Comparison of ENCODE assay signal across 12 cellular contexts in the genomic region with DNA sequence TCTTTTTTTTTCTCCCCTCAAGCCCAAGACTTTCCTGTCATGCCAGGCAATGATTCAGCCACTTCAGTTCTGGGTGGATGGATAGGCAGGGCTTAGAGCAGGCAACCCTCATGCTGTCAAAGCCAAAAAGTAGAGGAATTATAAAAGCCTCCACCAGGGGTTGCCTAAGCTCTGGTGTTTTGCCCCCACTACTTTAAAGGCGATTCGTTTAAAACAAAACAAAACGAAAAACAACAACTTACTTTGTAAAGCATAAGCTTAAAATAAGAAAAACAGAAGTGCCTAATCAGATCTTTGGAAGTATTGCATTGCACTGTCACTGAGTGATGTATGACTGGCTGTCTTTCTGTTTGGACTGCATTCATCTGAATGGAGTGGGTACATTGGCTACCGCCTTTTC. TPM values are rescaled to one million over a fixed set of nuclear protein-coding genes. Genes with fewer than 3 reads are reported as not detected.
DNase-seq lines count a peak whose midpoint lies in the region; ATAC-seq, FAIRE-seq and TF ChIP-seq lines count a peak whose summit lies in the region.
"Had no signal": no experiment of that assay in that cellular context is flagged by ENCODE, and none has a peak within 500 bp of the region (broad histone marks: within the 10 kb centered on the region; RNA-seq: fewer than 3 reads in every experiment).

No MANE protein-coding gene starts in this region.

- dilution Hi-C loops in mammary epithelial cell (cut with HindIII; ENCODE audit: low sequenced_read_pairs) (loop anchor here (25.0 kb wide), 1 partner anchor 102 kb away; no protein-coding TSS in a partner anchor), endothelial cell of umbilical vein (cut with MboI; ENCODE audit: extremely low pct_ligation_motif_present, low sequenced_read_pairs) (no loop called here)

- H2AFZ ChIP-seq in mammary epithelial cell (ENCODE audit: low read depth, low read length) (no peak overlapping the region), MM.1S (ENCODE audit: low read length) (no peak overlapping the region), endothelial cell of umbilical vein (ENCODE audit: low read depth, low read length) (no peak overlapping the region)

- intact Hi-C loops in mammary epithelial cell (cut with micrococcal nuclease) (loop anchor here (10.0 kb wide), 1 partner anchor 134 kb away; no protein-coding TSS in a partner anchor), breast epithelium (cut with DNase I; ENCODE audit: low total_unique reads) (no loop called here), endothelial cell of umbilical vein (cut with micrococcal nuclease) (no loop called here), upper lobe of right lung (cut with DNase I) (no loop called here), lower lobe of right lung (cut with DNase I) (no loop called here)

- no peak for TF ChIP-seq POLR2A in breast epithelium (IDR thresholded peaks at IDR 0.05)
- TF ChIP-seq POLR2A in endothelial cell of umbilical vein (IDR thresholded peaks at IDR 0.05; ENCODE audit: low read depth, low read length), result no peak

- H3K9me1 ChIP-seq in endothelial cell of umbilical vein (replicated peaks; ENCODE audit: control insufficient read depth, extremely low read depth, insufficient read depth, low read length), result no peaks in the 10 kb centered on the region

- 11% methylated on average over 4 of the region's 4 CpGs for WGBS in mammary epithelial cell (ENCODE audit: low coverage, missing lambda C conversion rate)

- no peak overlapping the region for H3K4me3 Mint-ChIP-seq in endothelial cell (ENCODE audit: unreplicated experiment)

- peaks cover 3% of the 10 kb centered on the region for H3K36me3 Mint-ChIP-seq in endothelial cell (ENCODE audit: low read depth, unreplicated experiment)
- H3K36me3 Mint-ChIP-seq: CD4-positive, CD25-positive, alpha-beta regulatory T cell had no signal

- H3K9me3 Mint-ChIP-seq in endothelial cell (ENCODE audit: unreplicated experiment), result no peaks in the 10 kb centered on the region
- H3K9me3 Mint-ChIP-seq: CD4-positive, CD25-positive, alpha-beta regulatory T cell had no signal

- no peaks in the 10 kb centered on the region for H3K9me2 ChIP-seq in MM.1S (replicated peaks; ENCODE audit: insufficient read depth, low read length)

- H3K27me3 ChIP-seq in mammary epithelial cell (ENCODE audit: insufficient read depth, low read length), result no peaks in the 10 kb centered on the region
- H3K27me3 ChIP-seq in breast epithelium, result peaks cover 0 to 34% of the 10 kb centered on the region in 2 donors
- no peaks in the 10 kb centered on the region for H3K27me3 ChIP-seq in MM.1S (replicated peaks; ENCODE audit: insufficient read depth, low read length)
- H3K27me3 ChIP-seq in endothelial cell of umbilical vein (ENCODE audit: control insufficient read depth in 2 of 2, insufficient read depth in 2 of 2, low read length in 2 of 2), result peaks cover 0 to 2% of the 10 kb centered on the region in 2 experiments
- H3K27me3 ChIP-seq in upper lobe of right lung, result no peaks in the 10 kb centered on the region
- no peaks in the 10 kb centered on the region for H3K27me3 ChIP-seq in lower lobe of right lung (ENCODE audit: low read depth)

- peaks cover 15% of the 10 kb centered on the region for H3K4me1 Mint-ChIP-seq in endothelial cell (ENCODE audit: unreplicated experiment)

- H3K9me3 ChIP-seq in mammary epithelial cell (replicated peaks; ENCODE audit: insufficient read depth, low read length) (no peaks in the 10 kb centered on the region), breast epithelium (no peaks in the 10 kb centered on the region), MM.1S (replicated peaks; ENCODE audit: insufficient read depth, low read length) (no peaks in the 10 kb centered on the region), endothelial cell of umbilical vein (replicated peaks; ENCODE audit: control insufficient read depth, insufficient read depth, low read length) (no peaks in the 10 kb centered on the region), upper lobe of right lung (no peaks in the 10 kb centered on the region), lower lobe of right lung (no peaks in the 10 kb centered on the region)
- H3K9me3 ChIP-seq: adrenal gland had no signal

- POLR2A ChIA-PET in endothelial cell of umbilical vein (lab: Charles Lee), result no interaction called here

- H4K20me1 ChIP-seq in mammary epithelial cell (ENCODE audit: insufficient read depth, low read length), result no peaks in the 10 kb centered on the region
- no peaks in the 10 kb centered on the region for H4K20me1 ChIP-seq in MM.1S (ENCODE audit: insufficient read depth, low read length)
- no peaks in the 10 kb centered on the region for H4K20me1 ChIP-seq in endothelial cell of umbilical vein (replicated peaks; ENCODE audit: control insufficient read depth, extremely low read depth, insufficient read depth, low read length)

- peak; percentile 9 to 17 for TF ChIP-seq CTCF in mammary epithelial cell (conservative IDR thresholded peaks at IDR 0.05 in 1 of 2, IDR thresholded peaks at IDR 0.05 in 1 of 2; ENCODE audit: extremely low read depth in 1 of 2, insufficient read depth in 1 of 2, low read depth in 1 of 2, low read length in 2 of 2)
- no peak for TF ChIP-seq CTCF in breast epithelium (IDR thresholded peaks at IDR 0.05)
- TF ChIP-seq CTCF in MM.1S (IDR thresholded peaks at IDR 0.05; ENCODE audit: low read length), result peak; percentile 7; the same call in 1 of the 2 replicates
- TF ChIP-seq CTCF in endothelial cell of umbilical vein (IDR thresholded peaks at IDR 0.05; ENCODE audit: extremely low read depth in 1 of 2, insufficient read depth in 1 of 2, low read depth in 1 of 2, low read length in 2 of 2), result peak in 1 of 2 donors; percentile 28
- no peak for TF ChIP-seq CTCF in upper lobe of right lung (IDR thresholded peaks at IDR 0.05)
- no peak for TF ChIP-seq CTCF in endothelial cell (IDR thresholded peaks at IDR 0.05; ENCODE audit: unreplicated experiment)
- TF ChIP-seq CTCF in lower lobe of right lung (IDR thresholded peaks at IDR 0.05), result no peak

- in situ Hi-C loops in mammary epithelial cell (cut with MboI; ENCODE audit: low sequenced_read_pairs in 2 of 2), result loop anchor here in 1 of 2 donors (25.0 kb wide), 1 partner anchor 127 kb away; the partner anchor contains the start of gene TMEM185A

- DNase-seq in mammary epithelial cell (no peak), breast epithelium (ENCODE audit: low spot score in 2 of 2) (no peak), MM.1S (no peak), endothelial cell of umbilical vein (ENCODE audit: low read depth, low spot score) (peak; percentile 5), upper lobe of right lung (no peak), endothelial cell (ENCODE audit: low spot score) (no peak), lower lobe of right lung (no peak)
- DNase-seq in stimulated activated CD4-positive, alpha-beta T cell treated with anti-CD3 and anti-CD28 coated beads, Interleukin-4, amount 100 ng/mL, for 4 hours, result no peak
- DNase-seq: activated CD4-positive, CD25-positive, alpha-beta regulatory T cell; adrenal gland; NCI-H2227 treated with DMSO at 0.1 percent for 48 hours had no signal

- ATAC-seq in upper lobe of right lung (peak; percentile 44), lower lobe of right lung (no peak)

- H3K27me3 Mint-ChIP-seq in endothelial cell (ENCODE audit: unreplicated experiment), result peaks cover 8% of the 10 kb centered on the region
- H3K27me3 Mint-ChIP-seq: CD4-positive, CD25-positive, alpha-beta regulatory T cell had no signal

- H3K4me1 ChIP-seq in mammary epithelial cell (ENCODE audit: insufficient read depth, low read length), result peaks cover 32% of the 10 kb centered on the region
- no peaks in the 10 kb centered on the region for H3K4me1 ChIP-seq in breast epithelium
- peaks cover 10% of the 10 kb centered on the region; the same call in 1 of the 2 replicates for H3K4me1 ChIP-seq in MM.1S (ENCODE audit: low read length)
- H3K4me1 ChIP-seq in endothelial cell of umbilical vein (ENCODE audit: control insufficient read depth, extremely low read depth, insufficient read depth, low read length), result peaks cover 25% of the 10 kb centered on the region
- no peaks in the 10 kb centered on the region for H3K4me1 ChIP-seq in upper lobe of right lung
- H3K4me1 ChIP-seq in lower lobe of right lung, result peaks cover 4% of the 10 kb centered on the region
- H3K4me1 ChIP-seq: adrenal gland had no signal

- H3K27ac ChIP-seq in mammary epithelial cell (ENCODE audit: insufficient read depth, low read depth, low read length) (no peak overlapping the region), breast epithelium (no peak overlapping the region), MM.1S (ENCODE audit: low read length) (no peak overlapping the region), endothelial cell of umbilical vein (ENCODE audit: insufficient read depth, low read depth, low read length) (no peak overlapping the region), upper lobe of right lung (no peak overlapping the region), lower lobe of right lung (no peak overlapping the region)
- H3K27ac ChIP-seq: adrenal gland had no signal

- CTCF ChIA-PET in mammary epithelial cell (lab: Charles Lee; ENCODE audit: low non-redundant PET), result interaction anchor here (0.6 to 0.7 kb wide), 2 partner anchors 18 to 1918 kb away, joined by 3 to 4 read pairs; no protein-coding TSS in a partner anchor
- CTCF ChIA-PET in endothelial cell of umbilical vein (lab: Charles Lee), result interaction anchor here (1.1 kb wide), 1 partner anchor 17 kb away, joined by 3 read pairs; no protein-coding TSS in a partner anchor

- no peak for FAIRE-seq in endothelial cell of umbilical vein (lab: Jason Lieb, UNC)

- H3K79me2 ChIP-seq in mammary epithelial cell (ENCODE audit: insufficient read depth, low read length) (no peaks in the 10 kb centered on the region), MM.1S (ENCODE audit: low read length) (no peaks in the 10 kb centered on the region), endothelial cell of umbilical vein (ENCODE audit: control insufficient read depth, insufficient read depth, low read length) (no peaks in the 10 kb centered on the region)

- H3K9ac ChIP-seq in mammary epithelial cell (ENCODE audit: insufficient read depth, low read length) (no peak overlapping the region), MM.1S (ENCODE audit: low read length) (no peak overlapping the region), endothelial cell of umbilical vein (replicated peaks; ENCODE audit: extremely low read depth, insufficient read depth, low read length) (no peak overlapping the region)

- H3K4me2 ChIP-seq in mammary epithelial cell (ENCODE audit: insufficient read depth, low read depth, low read length), result no peak overlapping the region
- no peak overlapping the region for H3K4me2 ChIP-seq in MM.1S (ENCODE audit: low read depth, low read length)
- H3K4me2 ChIP-seq in endothelial cell of umbilical vein (ENCODE audit: insufficient read depth, low read length), result no peak overlapping the region

- H3K27ac Mint-ChIP-seq in endothelial cell (ENCODE audit: unreplicated experiment), result no peak overlapping the region

- no peaks in the 10 kb centered on the region for H3K36me3 ChIP-seq in mammary epithelial cell (ENCODE audit: insufficient read depth, low read length)
- H3K36me3 ChIP-seq in breast epithelium, result no peaks in the 10 kb centered on the region
- no peaks in the 10 kb centered on the region for H3K36me3 ChIP-seq in MM.1S (replicated peaks; ENCODE audit: insufficient read depth, low read length)
- no peaks in the 10 kb centered on the region for H3K36me3 ChIP-seq in endothelial cell of umbilical vein (ENCODE audit: control insufficient read depth in 2 of 2, extremely low read depth in 1 of 2, insufficient read depth in 2 of 2, low read length in 2 of 2)
- no peaks in the 10 kb centered on the region for H3K36me3 ChIP-seq in upper lobe of right lung
- H3K36me3 ChIP-seq in lower lobe of right lung, result no peaks in the 10 kb centered on the region
- H3K36me3 ChIP-seq: adrenal gland had no signal

- no peaks in the 10 kb centered on the region for H3F3A ChIP-seq in MM.1S (ENCODE audit: insufficient read depth, low read length)

- no peak overlapping the region for H3K4me3 ChIP-seq in mammary epithelial cell (replicated peaks in 1 of 3; ENCODE audit: insufficient read depth in 1 of 3, low read depth in 2 of 3, low read length in 3 of 3)
- H3K4me3 ChIP-seq in breast epithelium, result no peak overlapping the region
- no peak overlapping the region for H3K4me3 ChIP-seq in MM.1S (ENCODE audit: low read length)
- H3K4me3 ChIP-seq in endothelial cell of umbilical vein (replicated peaks in 1 of 3; ENCODE audit: insufficient read depth in 1 of 3, low read depth in 1 of 3, low read length in 3 of 3), result no peak overlapping the region
- no peak overlapping the region for H3K4me3 ChIP-seq in upper lobe of right lung
- no peak overlapping the region for H3K4me3 ChIP-seq in lower lobe of right lung
- H3K4me3 ChIP-seq: adrenal gland had no signal

- no TSS peak for BruUV-seq in mammary epithelial cell (replicated peaks; lab: Mats Ljungman, UMichigan)
- no TSS peak for BruUV-seq in endothelial cell of umbilical vein (replicated peaks; lab: Mats Ljungman, UMichigan)

RNA-seq across cellular contexts. Expression of gene IDS, which starts 5.3 kb away (rescaled TPM):
- 10 to 100 TPM; 56.8 to 57.7 TPM for total RNA-seq in mammary epithelial cell
- polyA plus RNA-seq in mammary epithelial cell, result 88.8 TPM
- polyA minus RNA-seq in mammary epithelial cell, result 124 TPM
- total RNA-seq in breast epithelium, result 10 to 100 TPM; 61.0 to 72.0 (median 61.8) TPM
- total RNA-seq in endothelial cell of umbilical vein, result 35.2 and 42.2 TPM in 2 replicates
- 42.9 and 44.0 TPM in 2 replicates for polyA plus RNA-seq in endothelial cell of umbilical vein
- 41.1 and 42.8 TPM in 2 replicates for polyA plus RNA-seq in endothelial cell of umbilical vein (2011; cell fraction: cytosol; rRNA removed)
- 44.1 and 46.1 TPM in 2 replicates for polyA plus RNA-seq in endothelial cell of umbilical vein (2011; cell fraction: nucleus; rRNA removed)
- polyA plus RNA-seq in endothelial cell of umbilical vein (2012), result 39.4 and 43.7 TPM in 2 replicates
- 56.8 and 73.5 TPM in 2 replicates for polyA minus RNA-seq in endothelial cell of umbilical vein
- 4.5 TPM for polyA minus RNA-seq in endothelial cell of umbilical vein (2011; cell fraction: cytosol; rRNA and poly(A)+ RNA removed)
- polyA minus RNA-seq in endothelial cell of umbilical vein (2011; cell fraction: nucleus; rRNA and poly(A)+ RNA removed), result 27.7 and 31.7 TPM in 2 replicates
- total RNA-seq in upper lobe of right lung, result 113 TPM
- 99.2 TPM for total RNA-seq in endothelial cell (ENCODE audit: unreplicated experiment)
- 88.6 TPM for total RNA-seq in lower lobe of right lung

RNA-seq across cellular contexts. Expression of gene EOLA1, which starts 30.4 kb away (rescaled TPM):
- total RNA-seq in mammary epithelial cell (10 to 100 TPM in 1 of 2 donors, 1 to 10 TPM in 1; 8.8 to 10.7 TPM), breast epithelium (10 to 100 TPM; 12.3 to 20.1 (median 17.7) TPM), endothelial cell of umbilical vein (17.5 and 24.6 TPM in 2 replicates), upper lobe of right lung (15.8 TPM), endothelial cell (ENCODE audit: unreplicated experiment) (57.4 TPM), lower lobe of right lung (19.8 TPM)
- polyA plus RNA-seq in mammary epithelial cell (9.8 TPM), endothelial cell of umbilical vein (11.2 and 12.5 TPM in 2 replicates)
- polyA minus RNA-seq in mammary epithelial cell (0.52 TPM), endothelial cell of umbilical vein (7.6 and 10.8 TPM in 2 replicates)
- polyA plus RNA-seq in endothelial cell of umbilical vein (2011; cell fraction: cytosol; rRNA removed), result 15.1 and 15.8 TPM in 2 replicates
- 19.6 and 20.0 TPM in 2 replicates for polyA plus RNA-seq in endothelial cell of umbilical vein (2011; cell fraction: nucleus; rRNA removed)
- 14.8 and 17.0 TPM in 2 replicates for polyA plus RNA-seq in endothelial cell of umbilical vein (2012)
- polyA minus RNA-seq in endothelial cell of umbilical vein (2011; cell fraction: cytosol; rRNA and poly(A)+ RNA removed), result 9.3 TPM
- 8.3 and 12.3 TPM in 2 replicates for polyA minus RNA-seq in endothelial cell of umbilical vein (2011; cell fraction: nucleus; rRNA and poly(A)+ RNA removed)

RNA-seq across cellular contexts. Expression of gene HSFX3, which starts 39.3 kb away (rescaled TPM):
- total RNA-seq in mammary epithelial cell, result not detected
- not detected for polyA plus RNA-seq in mammary epithelial cell
- polyA minus RNA-seq in mammary epithelial cell, result not detected
- not detected for total RNA-seq in breast epithelium
- total RNA-seq in endothelial cell of umbilical vein, result not detected in 2 replicates
- not detected in 2 replicates for polyA plus RNA-seq in endothelial cell of umbilical vein
- polyA plus RNA-seq in endothelial cell of umbilical vein (2011; cell fraction: cytosol; rRNA removed), result not detected in 2 replicates
- not detected in 2 replicates for polyA plus RNA-seq in endothelial cell of umbilical vein (2011; cell fraction: nucleus; rRNA removed)
- polyA plus RNA-seq in endothelial cell of umbilical vein (2012), result not detected in 2 replicates
- not detected in 2 replicates for polyA minus RNA-seq in endothelial cell of umbilical vein
- not detected for polyA minus RNA-seq in endothelial cell of umbilical vein (2011; cell fraction: cytosol; rRNA and poly(A)+ RNA removed)
- polyA minus RNA-seq in endothelial cell of umbilical vein (2011; cell fraction: nucleus; rRNA and poly(A)+ RNA removed), result not detected in 2 replicates
- not detected for total RNA-seq in upper lobe of right lung
- not detected for total RNA-seq in endothelial cell (ENCODE audit: unreplicated experiment)
- total RNA-seq in lower lobe of right lung, result not detected
- total RNA-seq: adrenal gland; CD4-positive, CD25-positive, alpha-beta regulatory T cell had no signal
- polyA plus RNA-seq: adrenal gland; CD4-positive, CD25-positive, alpha-beta regulatory T cell had no signal

Comparison
In these comparisons a context has a peak if more than half of its experiments do, and no peak if none do; other contexts are left out.
1. CTCF ChIP-seq: peak in mammary epithelial cell (2 of 2) and MM.1S (single experiment); none in breast epithelium (0 of 3), upper lobe of right lung (single experiment), endothelial cell (single experiment) and lower lobe of right lung (single experiment).